20 cellular contexts compared by ENCODE assay signal in genomic region chr1:111196213-111196612, GRCh38. TPM values are rescaled to one million over a fixed set of nuclear protein-coding genes. Genes with fewer than 3 reads are reported as not detected.
DNase-seq lines count a peak whose midpoint lies in the region; ATAC-seq and TF ChIP-seq lines count a peak whose summit lies in the region.
"Had no signal": no experiment of that assay in that cellular context is flagged by ENCODE, and none has a peak within 500 bp of the region (broad histone marks: within the 10 kb centered on the region; RNA-seq: fewer than 3 reads in every experiment).

No MANE protein-coding gene starts in this region.

- peaks cover 70% of the 10 kb centered on the region for H3K36me3 ChIP-seq in CD4-positive, CD25-positive, alpha-beta regulatory T cell (ENCODE audit: control insufficient read depth, insufficient read depth, low read length)
- H3K36me3 ChIP-seq in DND-41 (ENCODE audit: insufficient read depth, low read length) = peaks cover 91% of the 10 kb centered on the region
- no peaks in the 10 kb centered on the region for H3K36me3 ChIP-seq in BE2C

- peaks cover 0 to 1% (median 0%) of the 10 kb centered on the region in 7 donors for H3K9me3 Mint-ChIP-seq in CD4-positive, CD25-positive, alpha-beta regulatory T cell
- no peaks in the 10 kb centered on the region for H3K9me3 Mint-ChIP-seq in activated T-helper 2 cell treated with anti-CD3 and anti-CD28 coated beads, Interferon-gamma antibody, Interleukin-2, Interleukin-4, amounts not matched to agents 10 μg/mL and 5 μg/mL and 100 μg/mL, durations not matched to agents 14 hours and 24 hours and 36 hours
- peaks cover 0 to 2% (median 0%) of the 10 kb centered on the region in 7 donors for H3K9me3 Mint-ChIP-seq in naive B cell

- peaks cover 75% of the 10 kb centered on the region for H3K36me3 Mint-ChIP-seq in CD4-positive, CD25-positive, alpha-beta regulatory T cell
- H3K36me3 Mint-ChIP-seq in activated T-helper 2 cell treated with anti-CD3 and anti-CD28 coated beads, Interferon-gamma antibody, Interleukin-2, Interleukin-4, amounts not matched to agents 10 μg/mL and 5 μg/mL and 100 μg/mL, durations not matched to agents 14 hours and 24 hours and 36 hours (ENCODE audit: low read depth) = peaks cover 89% of the 10 kb centered on the region
- H3K36me3 Mint-ChIP-seq in naive B cell = peaks cover 45 to 50% of the 10 kb centered on the region in 2 donors

- H2AFZ ChIP-seq in DND-41 (ENCODE audit: low read depth, low read length) = no peak overlapping the region
- H2AFZ ChIP-seq: PC-9 had no signal

- H3K9me3 ChIP-seq in CD4-positive, CD25-positive, alpha-beta regulatory T cell (ENCODE audit: control insufficient read depth in 2 of 2, low read length in 2 of 2) = no peaks in the 10 kb centered on the region
- H3K9me3 ChIP-seq in DND-41 (ENCODE audit: insufficient read depth, low read length, severe bottlenecking) (no peaks in the 10 kb centered on the region), BE2C (no peaks in the 10 kb centered on the region)
- H3K9me3 ChIP-seq: colonic mucosa had no signal

- peak overlapping the region; percentile 76 for H3K27ac ChIP-seq in CD4-positive, CD25-positive, alpha-beta regulatory T cell (ENCODE audit: insufficient read depth, low read length, poor library complexity, severe bottlenecking)
- peak overlapping the region; percentile 89 for H3K27ac ChIP-seq in DND-41 (ENCODE audit: low read length)
- H3K27ac ChIP-seq: colonic mucosa, PC-9 had no signal

- no peak for DNase-seq in CD4-positive, CD25-positive, alpha-beta regulatory T cell
- DNase-seq in DND-41 = no peak
- DNase-seq in activated T-helper 2 cell treated with anti-CD3 and anti-CD28 coated beads, Interferon-gamma antibody, Interleukin-2, Interleukin-4, amounts not matched to agents 10 μg/mL and 5 μg/mL and 100 μg/mL, durations not matched to agents 14 hours and 24 hours and 36 hours (ENCODE audit: low spot score) = no peak
- DNase-seq in naive B cell = no peak
- no peak for DNase-seq in stimulated activated CD4-positive, alpha-beta T cell treated with anti-CD3 and anti-CD28 coated beads, Interleukin-4, amount 100 ng/mL, for 4 hours
- no peak for DNase-seq in BE2C
- DNase-seq: activated CD4-positive, alpha-beta T cell treated with anti-CD3 and anti-CD28 coated beads for 4 hours; activated effector memory CD4-positive, alpha-beta T cell treated with anti-CD3 and anti-CD28 coated beads, Interleukin-2, amount 50 U/mL, for 16 hours; colonic mucosa; foreskin fibroblast; GDM1; hypothalamus; midbrain; NCI-H2171; nucleus accumbens; PC-9; right cardiac atrium; substantia nigra had no signal

- peak overlapping the region; percentile 75 for H3K4me2 ChIP-seq in DND-41 (ENCODE audit: insufficient read depth, low read length)
- H3K4me2 ChIP-seq: PC-9 had no signal

- peak overlapping the region; percentile 99 for H3K4me3 ChIP-seq in CD4-positive, CD25-positive, alpha-beta regulatory T cell (ENCODE audit: low read depth, low read length)
- H3K4me3 ChIP-seq in DND-41 (ENCODE audit: low read depth in 1 of 2, low read length in 2 of 2) = peak overlapping the region in 1 of 2 experiments; percentile 76; a peak in 2 of 4 replicates
- H3K4me3 ChIP-seq in BE2C (ENCODE audit: low read depth, low read length) = no peak overlapping the region
- H3K4me3 ChIP-seq: colonic mucosa, K562, PC-9 had no signal

- H3K4me3 Mint-ChIP-seq in CD4-positive, CD25-positive, alpha-beta regulatory T cell = peak overlapping the region; percentile 95 to 98 (median 98)
- peak overlapping the region; percentile 98 for H3K4me3 Mint-ChIP-seq in activated T-helper 2 cell treated with anti-CD3 and anti-CD28 coated beads, Interferon-gamma antibody, Interleukin-2, Interleukin-4, amounts not matched to agents 10 μg/mL and 5 μg/mL and 100 μg/mL, durations not matched to agents 14 hours and 24 hours and 36 hours (ENCODE audit: low read depth)
- peak overlapping the region in 5 of 8 donors; percentile 19 to 61 (median 39) for H3K4me3 Mint-ChIP-seq in naive B cell

- no peaks in the 10 kb centered on the region for H3K27me3 ChIP-seq in CD4-positive, CD25-positive, alpha-beta regulatory T cell (ENCODE audit: control insufficient read depth, insufficient read depth, low read length)
- H3K27me3 ChIP-seq in DND-41 (ENCODE audit: insufficient read depth, low read length, poor library complexity) = no peaks in the 10 kb centered on the region
- H3K27me3 ChIP-seq in BE2C = no peaks in the 10 kb centered on the region
- H3K27me3 ChIP-seq: colonic mucosa had no signal

- H4K20me1 ChIP-seq in DND-41 (ENCODE audit: insufficient read depth, low read length) = peaks cover 38% of the 10 kb centered on the region

- no peaks in the 10 kb centered on the region for H3K27me3 Mint-ChIP-seq in CD4-positive, CD25-positive, alpha-beta regulatory T cell
- no peaks in the 10 kb centered on the region for H3K27me3 Mint-ChIP-seq in activated T-helper 2 cell treated with anti-CD3 and anti-CD28 coated beads, Interferon-gamma antibody, Interleukin-2, Interleukin-4, amounts not matched to agents 10 μg/mL and 5 μg/mL and 100 μg/mL, durations not matched to agents 14 hours and 24 hours and 36 hours (ENCODE audit: low read depth)
- H3K27me3 Mint-ChIP-seq in naive B cell = no peaks in the 10 kb centered on the region

- TF ChIP-seq CTCF in DND-41 (IDR thresholded peaks at IDR 0.05; ENCODE audit: borderline replicate concordance, extremely low read depth, low read length, poor library complexity, severe bottlenecking) (no peak), BE2C (IDR thresholded peaks at IDR 0.05; ENCODE audit: low read depth, low read length) (no peak)

- H3K79me2 ChIP-seq in DND-41 (ENCODE audit: insufficient read depth, low read length) = peaks cover 96% of the 10 kb centered on the region

- H3K4me1 ChIP-seq in CD4-positive, CD25-positive, alpha-beta regulatory T cell (ENCODE audit: control insufficient read depth, insufficient read depth, low read length, poor library complexity, severe bottlenecking) = peaks cover 97% of the 10 kb centered on the region
- H3K4me1 ChIP-seq in DND-41 (ENCODE audit: insufficient read depth, low read length) = peaks cover 97% of the 10 kb centered on the region
- no peaks in the 10 kb centered on the region for H3K4me1 ChIP-seq in BE2C

- H3K27ac Mint-ChIP-seq in CD4-positive, CD25-positive, alpha-beta regulatory T cell = peak overlapping the region; percentile 92 to 96 (median 94)
- H3K27ac Mint-ChIP-seq in activated T-helper 2 cell treated with anti-CD3 and anti-CD28 coated beads, Interferon-gamma antibody, Interleukin-2, Interleukin-4, amounts not matched to agents 10 μg/mL and 5 μg/mL and 100 μg/mL, durations not matched to agents 14 hours and 24 hours and 36 hours = peak overlapping the region; percentile 57
- peak overlapping the region in 4 of 6 donors; percentile 56 to 92 (median 80) for H3K27ac Mint-ChIP-seq in naive B cell

- intact Hi-C loops in activated T-helper 2 cell treated with anti-CD3 and anti-CD28 coated beads, Interferon-gamma antibody, Interleukin-2, Interleukin-4, amounts not matched to agents 10 μg/mL and 5 μg/mL and 100 μg/mL, durations not matched to agents 14 hours and 24 hours and 36 hours (cut with micrococcal nuclease) = loop anchor here (2.0 kb wide), 1 partner anchor 55 kb away; the partner anchor contains the start of genes CEPT1 and DRAM2

- ATAC-seq in CD4-positive, CD25-positive, alpha-beta regulatory T cell (ENCODE audit: low read depth in 2 of 2) = no peak
- ATAC-seq in DND-41 (ENCODE audit: insufficient read depth, low read depth) (no peak), naive B cell (ENCODE audit: low read depth in 2 of 2) (no peak), HG02884 (IDR thresholded peaks at IDR 0.05; ENCODE audit: unreplicated experiment) (no peak)
- ATAC-seq: K562, right cardiac atrium had no signal

- H3K9ac ChIP-seq in DND-41 (ENCODE audit: low read depth, low read length) = peak overlapping the region; percentile 73

- H3K4me1 Mint-ChIP-seq in CD4-positive, CD25-positive, alpha-beta regulatory T cell = peaks cover 23 to 91% (median 68%) of the 10 kb centered on the region in 4 donors
- H3K4me1 Mint-ChIP-seq in activated T-helper 2 cell treated with anti-CD3 and anti-CD28 coated beads, Interferon-gamma antibody, Interleukin-2, Interleukin-4, amounts not matched to agents 10 μg/mL and 5 μg/mL and 100 μg/mL, durations not matched to agents 14 hours and 24 hours and 36 hours (ENCODE audit: low read depth) = peaks cover 80% of the 10 kb centered on the region
- H3K4me1 Mint-ChIP-seq in naive B cell = peaks cover 67 to 99% (median 96%) of the 10 kb centered on the region in 3 donors

RNA-seq across cellular contexts. Expression of gene DENND2D, which starts 4.2 kb away (rescaled TPM):
- total RNA-seq in CD4-positive, CD25-positive, alpha-beta regulatory T cell = 83.8 TPM
- polyA plus RNA-seq in CD4-positive, CD25-positive, alpha-beta regulatory T cell = 100 to 1,000 TPM in 3 of 4 donors, 10 to 100 TPM in 1; 85.6 to 196 (median 119) TPM
- total RNA-seq in activated T-helper 2 cell treated with anti-CD3 and anti-CD28 coated beads, Interferon-gamma antibody, Interleukin-2, Interleukin-4, amounts not matched to agents 10 μg/mL and 5 μg/mL and 100 μg/mL, durations not matched to agents 14 hours and 24 hours and 36 hours = 139 and 143 TPM in 2 replicates
- polyA plus RNA-seq in naive B cell (ENCODE audit: low read depth in 6 of 6) = 100 to 1,000 TPM in 2 of 6 donors, 10 to 100 TPM in 4; 60.2 to 124 (median 82.6) TPM
- not detected for polyA plus RNA-seq in BE2C (2012; ENCODE audit: insufficient read depth, insufficient read length, low read depth)

RNA-seq across cellular contexts. Expression of gene CHI3L2, which starts 31.3 kb away (rescaled TPM):
- 5.0 TPM for total RNA-seq in CD4-positive, CD25-positive, alpha-beta regulatory T cell
- polyA plus RNA-seq in CD4-positive, CD25-positive, alpha-beta regulatory T cell = 10 to 100 TPM in 2 of 4 donors, 1 to 10 TPM in 2; 7.6 to 15.8 (median 12.5) TPM
- total RNA-seq in activated T-helper 2 cell treated with anti-CD3 and anti-CD28 coated beads, Interferon-gamma antibody, Interleukin-2, Interleukin-4, amounts not matched to agents 10 μg/mL and 5 μg/mL and 100 μg/mL, durations not matched to agents 14 hours and 24 hours and 36 hours = 1.3 and 1.8 TPM in 2 replicates
- 100 to 1,000 TPM in 4 of 6 donors, 10 to 100 TPM in 2; 42.6 to 239 (median 159) TPM for polyA plus RNA-seq in naive B cell (ENCODE audit: low read depth in 6 of 6)
- polyA plus RNA-seq in BE2C (2012; ENCODE audit: insufficient read depth, insufficient read length, low read depth) = 0.62 TPM
- total RNA-seq: PC-9 had no signal

RNA-seq across cellular contexts. Expression of gene CEPT1, which starts 56.2 kb away (rescaled TPM):
- total RNA-seq in CD4-positive, CD25-positive, alpha-beta regulatory T cell = 22.6 TPM
- 10 to 100 TPM; 19.9 to 37.5 (median 27.7) TPM for polyA plus RNA-seq in CD4-positive, CD25-positive, alpha-beta regulatory T cell
- 29.8 and 34.8 TPM in 2 replicates for total RNA-seq in activated T-helper 2 cell treated with anti-CD3 and anti-CD28 coated beads, Interferon-gamma antibody, Interleukin-2, Interleukin-4, amounts not matched to agents 10 μg/mL and 5 μg/mL and 100 μg/mL, durations not matched to agents 14 hours and 24 hours and 36 hours
- 10 to 100 TPM; 52.0 to 76.1 (median 65.8) TPM for polyA plus RNA-seq in naive B cell (ENCODE audit: low read depth in 6 of 6)
- polyA plus RNA-seq in BE2C (2012; ENCODE audit: insufficient read depth, insufficient read length, low read depth) = 34.3 TPM

RNA-seq across cellular contexts. Expression of gene DRAM2, which starts 56.3 kb away (rescaled TPM):
- total RNA-seq in CD4-positive, CD25-positive, alpha-beta regulatory T cell = 37.2 TPM
- 100 to 1,000 TPM in 1 of 4 donors, 10 to 100 TPM in 3; 86.7 to 112 (median 95.9) TPM for polyA plus RNA-seq in CD4-positive, CD25-positive, alpha-beta regulatory T cell
- 22.9 and 24.7 TPM in 2 replicates for total RNA-seq in activated T-helper 2 cell treated with anti-CD3 and anti-CD28 coated beads, Interferon-gamma antibody, Interleukin-2, Interleukin-4, amounts not matched to agents 10 μg/mL and 5 μg/mL and 100 μg/mL, durations not matched to agents 14 hours and 24 hours and 36 hours
- 100 to 1,000 TPM; 266 to 365 (median 332) TPM for polyA plus RNA-seq in naive B cell (ENCODE audit: low read depth in 6 of 6)
- polyA plus RNA-seq in BE2C (2012; ENCODE audit: insufficient read depth, insufficient read length, low read depth) = 63.8 TPM

Comparison
In these comparisons a context has a peak if more than half of its experiments do, and no peak if none do; other contexts are left out.
1. H3K4me3 Mint-ChIP-seq: peak in every context shown above with its lines; median percentile 98 in activated T-helper 2 cell treated with anti-CD3 and anti-CD28 coated beads, Interferon-gamma antibody, Interleukin-2, Interleukin-4, amounts not matched to agents 10 μg/mL and 5 μg/mL and 100 μg/mL, durations not matched to agents 14 hours and 24 hours and 36 hours; 98 in CD4-positive, CD25-positive, alpha-beta regulatory T cell; 39 in naive B cell.